In genomic region chr2:127014224-127014623, GRCh38 we compare ENCODE assay signal across 27 cellular contexts.
DNase-seq lines count a peak whose midpoint lies in the region; ATAC-seq and TF ChIP-seq lines count a peak whose summit lies in the region.
"Had no signal": no experiment of that assay in that cellular context is flagged by ENCODE, and none has a peak within 500 bp of the region (broad histone marks: within the 10 kb centered on the region; RNA-seq: fewer than 3 reads in every experiment).

No MANE protein-coding gene starts in this region.

- H3K9ac ChIP-seq in IMR-90 (ENCODE audit: low read depth, low read length) = no peak overlapping the region
- H3K9ac ChIP-seq: BLaER1 had no signal

- 60% methylated on average over 1 of the region's 1 CpG; no CpG with 5 or more reads in 1 of the 2 experiments for WGBS in IMR-90 (ENCODE audit: extremely low coverage in 2 of 2, insufficient read length in 1 of 2), 2 experiments

- H3K27me3 ChIP-seq in AG04450 (ENCODE audit: control insufficient read depth, insufficient read depth, low read length) = peaks cover 4% of the 10 kb centered on the region
- peaks cover 7% of the 10 kb centered on the region for H3K27me3 ChIP-seq in IMR-90 (ENCODE audit: control insufficient read depth, insufficient read depth, low read length)
- H3K27me3 ChIP-seq: BLaER1, hepatocyte, Peyer's patch had no signal

- TF ChIP-seq RAD21 in IMR-90 (IDR thresholded peaks at IDR 0.05; ENCODE audit: low read length) = no peak

- peaks cover 9% of the 10 kb centered on the region for H3K4me1 Mint-ChIP-seq in chondrocyte (ENCODE audit: low read depth)
- H3K4me1 Mint-ChIP-seq in nephron = peaks cover 32% of the 10 kb centered on the region
- H3K4me1 Mint-ChIP-seq: activated B cell treated with CpG ODN at 0.5 μM for 24 hours had no signal

- no TSS peak for BruUV-seq in IMR-90 (replicated peaks; lab: Mats Ljungman, UMichigan)

- H2AK9ac ChIP-seq in IMR-90 (replicated peaks; ENCODE audit: low read depth, low read length, poor library complexity) = no peak overlapping the region

- peak overlapping the region; percentile 93 for H3K27ac ChIP-seq in AG04450 (ENCODE audit: low read depth, low read length)
- peak overlapping the region; percentile 55 for H3K27ac ChIP-seq in IMR-90 (ENCODE audit: insufficient read depth, low read length)
- H3K27ac ChIP-seq: adrenal gland, BLaER1, gastrocnemius medialis, hepatocyte, Peyer's patch, transverse colon had no signal

- H3K27me3 Mint-ChIP-seq in chondrocyte (ENCODE audit: low read depth) = peaks cover 14% of the 10 kb centered on the region
- peaks cover 7% of the 10 kb centered on the region for H3K27me3 Mint-ChIP-seq in nephron (ENCODE audit: low read depth)

- H4K20me1 ChIP-seq in IMR-90 (ENCODE audit: insufficient read depth, low read length) = no peaks in the 10 kb centered on the region
- H4K20me1 ChIP-seq: BLaER1 had no signal

- 0 out of 2 replicates have a peak overlapping the region, but pooled peaks have one; percentile 28 for H3K23ac ChIP-seq in IMR-90 (ENCODE audit: low read depth, low read length)

- POLR2A ChIA-PET in AG04450 (lab: Yijun Ruan, JAX) (interaction anchor here (1.1 kb wide), 1 partner anchor 356 kb away, joined by 3 read pairs; no protein-coding TSS in a partner anchor), IMR-90 (lab: Charles Lee; ENCODE audit: unreplicated experiment) (no interaction called here)

- H2BK120ac ChIP-seq in IMR-90 (ENCODE audit: low read depth, low read length) = peak overlapping the region; percentile 49

- H3K4me2 ChIP-seq in IMR-90 (ENCODE audit: low read depth, low read length) = no peak overlapping the region
- H3K4me2 ChIP-seq: hepatocyte, smooth muscle cell had no signal

- no peaks in the 10 kb centered on the region for H3K79me1 ChIP-seq in IMR-90 (ENCODE audit: low read depth in 1 of 2, low read length in 2 of 2)

- intact Hi-C loops in IMR-90 (cut with micrococcal nuclease) = no loop called here

- H4K5ac ChIP-seq in IMR-90 (ENCODE audit: low read depth, low read length) = peak overlapping the region; percentile 2; the same call in 1 of the 2 replicates

- no peak overlapping the region for H4K91ac ChIP-seq in IMR-90 (ENCODE audit: insufficient read depth, low read depth, low read length)

- peak overlapping the region; percentile 72 for H2AK5ac ChIP-seq in IMR-90 (ENCODE audit: low read depth, low read length)

- H3K27ac Mint-ChIP-seq in chondrocyte (ENCODE audit: unreplicated experiment) (peak overlapping the region; percentile 33), nephron (peak overlapping the region in 2 of 3 experiments; percentile 16 to 74)
- H3K27ac Mint-ChIP-seq: activated B cell treated with CpG ODN at 0.5 μM for 24 hours had no signal

- in situ Hi-C loops in IMR-90 (cut with MboI; ENCODE audit: low sequenced_read_pairs) = no loop called here

- H3K56ac ChIP-seq in IMR-90 (ENCODE audit: extremely low read depth, insufficient read depth, low read length) = no peak overlapping the region

- H3K9me3 Mint-ChIP-seq in chondrocyte (ENCODE audit: low read depth) (peaks cover 6% of the 10 kb centered on the region), nephron (peaks cover 4% of the 10 kb centered on the region)

- no peak for DNase-seq in AG04450 (ENCODE audit: low read depth, low spot score)
- DNase-seq in IMR-90 = no peak
- no peak for DNase-seq in chondrocyte (ENCODE audit: low spot score)
- DNase-seq in NCI-H345 treated with DMSO at 0.1 percent for 48 hours (lab: John Stamatoyannopoulos, UW; ENCODE audit: unreplicated experiment) = no peak
- DNase-seq in activated CD4-positive, alpha-beta T cell treated with anti-CD3 and anti-CD28 coated beads, Interleukin-2, amount 50 U/mL, for 1 hour = no peak
- DNase-seq in NK-92 treated with Interleukin-12 subunit alpha and Interleukin-12 subunit beta, amount 100 ng/mL, for 24 hours (lab: John Stamatoyannopoulos, UW) = no peak
- no peak for DNase-seq in Kasumi-1 (lab: John Stamatoyannopoulos, UW)
- DNase-seq: ACHN; activated B cell treated with CpG ODN at 0.5 μM for 24 hours; activated CD4-positive, alpha-beta T cell treated with anti-CD3 and anti-CD28 coated beads, Interleukin-2, amount 50 U/mL, for 48 hours; activated naive CD4-positive, alpha-beta T cell treated with Interleukin-2 at 50 U/mL for 16 hours; adrenal gland; Caco-2; DND-41; effector CD4-positive, alpha-beta T cell; erythroblast; gastrocnemius medialis; Karpas-422; left cardiac atrium; NCI-H1694; Peyer's patch; stimulated activated CD4-positive, alpha-beta T cell treated with anti-CD3 and anti-CD28 coated beads, Interleukin-1b, Interleukin-23, amount 100 ng/mL, for 48 hours; transverse colon had no signal

- H2AFZ ChIP-seq in IMR-90 (replicated peaks; ENCODE audit: low read length, poor library complexity) = peak overlapping the region; percentile 57
- H2AFZ ChIP-seq: hepatocyte had no signal

- no peak; the same call in 1 of the 2 replicates for ATAC-seq in IMR-90 (ENCODE audit: low read depth)
- ATAC-seq: gastrocnemius medialis, left cardiac atrium had no signal

- H3K36me3 ChIP-seq in IMR-90 (ENCODE audit: control insufficient read depth, insufficient read depth, low read length) = no peaks in the 10 kb centered on the region
- H3K36me3 ChIP-seq: adrenal gland, BLaER1, gastrocnemius medialis, Peyer's patch, transverse colon had no signal

- CTCF ChIA-PET in AG04450 (lab: Charles Lee) = interaction anchor here (1.0 to 2.2 kb wide), 2 partner anchors 13 to 43 kb away, joined by 5 to 6 read pairs; no protein-coding TSS in a partner anchor
- CTCF ChIA-PET in IMR-90 (lab: Yijun Ruan, JAX) = no interaction called here

- H4K8ac ChIP-seq in IMR-90 (ENCODE audit: low read depth in 2 of 2, low read length in 2 of 2) = peak overlapping the region; percentile 3 to 38; a peak in 1 of 4 replicates

- peaks cover 14% of the 10 kb centered on the region for H3K9me1 ChIP-seq in IMR-90 (ENCODE audit: insufficient read depth, low read length)

- peak overlapping the region; percentile 82 for H3K4ac ChIP-seq in IMR-90 (ENCODE audit: low read depth, low read length)

- H3K4me3 Mint-ChIP-seq in chondrocyte (ENCODE audit: unreplicated experiment) = no peak overlapping the region
- H3K4me3 Mint-ChIP-seq in nephron = no peak overlapping the region
- H3K4me3 Mint-ChIP-seq: activated B cell treated with CpG ODN at 0.5 μM for 24 hours had no signal

- H3K4me3 ChIP-seq in AG04450 (ENCODE audit: low read depth, low read length) (no peak overlapping the region), IMR-90 (ENCODE audit: insufficient read depth, low read depth, low read length) (no peak overlapping the region)
- H3K4me3 ChIP-seq: adrenal gland, BLaER1, gastrocnemius medialis, hepatocyte, Peyer's patch, smooth muscle cell, transverse colon had no signal

- dilution Hi-C loops in IMR-90 (cut with HindIII; ENCODE audit: low sequenced_read_pairs, unreplicated experiment) = no loop called here

- H2BK20ac ChIP-seq in IMR-90 (ENCODE audit: low read depth, low read length) = peak overlapping the region; percentile 48

- peak overlapping the region; percentile 20 for H3K18ac ChIP-seq in IMR-90 (ENCODE audit: low read depth, low read length)

- H3K9me3 ChIP-seq in AG04450 (ENCODE audit: control insufficient read depth, insufficient read depth, low read length) = no peaks in the 10 kb centered on the region; the same call in 1 of the 2 replicates
- no peaks in the 10 kb centered on the region for H3K9me3 ChIP-seq in IMR-90 (ENCODE audit: control insufficient read depth, insufficient read depth, low read length)
- H3K9me3 ChIP-seq: adrenal gland, BLaER1, gastrocnemius medialis, Peyer's patch, transverse colon had no signal

- TF ChIP-seq CTCF in AG04450 (IDR thresholded peaks at IDR 0.05; ENCODE audit: low read depth, low read length) = no peak
- no peak for TF ChIP-seq CTCF in IMR-90 (conservative IDR thresholded peaks at IDR 0.05; ENCODE audit: low read depth, low read length)
- no peak for TF ChIP-seq CTCF in chondrocyte (IDR thresholded peaks at IDR 0.05)
- no peak for TF ChIP-seq CTCF in nephron (IDR thresholded peaks at IDR 0.05; ENCODE audit: unreplicated experiment in 3 of 3)

- 0 out of 2 replicates have a peak, but pooled peaks have one; percentile 8 for TF ChIP-seq POLR2A in IMR-90 (IDR thresholded peaks at IDR 0.05; ENCODE audit: low read depth, low read length)

- H3K36me3 Mint-ChIP-seq in chondrocyte (ENCODE audit: low read depth) = peaks cover 2% of the 10 kb centered on the region
- no peaks in the 10 kb centered on the region for H3K36me3 Mint-ChIP-seq in nephron (ENCODE audit: low read depth)

- peak overlapping the region; percentile 68; the same call in 2 of the 3 replicates for H2BK15ac ChIP-seq in IMR-90 (ENCODE audit: low read depth, low read length)

- H3K4me1 ChIP-seq in IMR-90 (ENCODE audit: control insufficient read depth, insufficient read depth, low read length) = peaks cover 17% of the 10 kb centered on the region
- H3K4me1 ChIP-seq: adrenal gland, gastrocnemius medialis, Peyer's patch, transverse colon had no signal

- peak overlapping the region; percentile 83 for H3K14ac ChIP-seq in IMR-90 (replicated peaks; ENCODE audit: low read depth, low read length)

- peak overlapping the region; percentile 22 for H2BK5ac ChIP-seq in IMR-90 (ENCODE audit: low read depth, low read length, poor library complexity, severe bottlenecking)

TF ChIP-seq in IMR-90, 13 proteins besides CTCF, POLR2A, EP300 and RAD21:
- TF ChIP-seq MAZ (IDR thresholded peaks at IDR 0.05; ENCODE audit: borderline replicate concordance, low read depth, low read length) = no peak
- TF ChIP-seq SMC3 (IDR thresholded peaks at IDR 0.05; ENCODE audit: low read depth, low read length) = no peak
- no peak for TF ChIP-seq RCOR1 (IDR thresholded peaks at IDR 0.05; ENCODE audit: insufficient replicate concordance, low read length)
